In the genomic region with DNA sequence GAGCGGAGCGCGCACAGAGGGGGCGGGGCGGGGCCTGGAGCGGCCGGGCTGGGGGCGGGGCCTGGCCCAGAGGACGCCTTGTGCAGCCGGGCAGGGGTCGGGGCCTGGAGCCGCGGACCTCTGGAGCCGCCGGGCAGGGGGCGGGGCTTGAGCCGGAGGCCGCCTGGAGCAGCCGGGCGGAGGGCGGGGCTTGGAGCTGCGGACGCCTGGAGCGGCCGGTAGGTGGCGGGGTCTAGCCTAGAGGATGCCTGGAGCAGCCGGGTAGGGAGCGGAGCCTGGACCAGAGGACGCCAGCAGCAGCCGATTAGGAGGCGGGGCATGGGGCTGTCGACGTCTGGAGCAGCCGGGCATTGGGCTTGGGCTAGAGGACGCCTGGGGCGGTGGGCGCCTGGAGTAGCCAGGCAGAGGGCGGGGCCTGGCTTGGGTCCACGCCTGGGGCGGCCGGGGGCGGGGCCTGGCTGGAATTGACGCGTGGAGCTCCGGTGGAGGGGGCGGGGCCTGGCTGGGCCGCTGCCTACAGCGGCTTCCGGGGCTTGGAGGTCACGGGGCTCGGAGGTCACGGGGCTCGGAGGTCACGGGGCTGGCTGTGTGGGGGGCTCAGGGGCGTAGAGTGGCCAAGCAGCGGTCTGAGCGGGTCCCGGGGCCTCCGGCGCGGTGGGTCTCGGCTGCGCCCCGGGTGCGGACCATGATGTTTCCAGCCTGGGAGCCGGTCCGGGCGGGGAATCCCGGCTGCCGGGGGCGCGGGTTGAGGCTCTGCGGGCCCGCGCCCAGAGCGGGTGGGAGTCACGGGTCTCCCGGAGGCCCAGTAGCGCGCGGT, we compare ENCODE assay signal across 8 cellular contexts. TPM values are rescaled to one million over a fixed set of nuclear protein-coding genes. Genes with fewer than 3 reads are reported as not detected.
DNase-seq lines count a peak whose midpoint lies in the region; ATAC-seq and TF ChIP-seq lines count a peak whose summit lies in the region.

A gene (minus strand): TSS at position 13 of the 817 bp plus-strand sequence. CDS start 135 bp downstream, outside the sequence.

- TF ChIP-seq POLR2A in GM15510 (IDR thresholded peaks at IDR 0.05; ENCODE audit: borderline replicate concordance, extremely low read depth, insufficient read length) = peak; percentile 69
- peak; percentile 15 for TF ChIP-seq POLR2A in prostate gland (IDR thresholded peaks at IDR 0.05)

- under 1% methylated on average over 55 of the region's 81 CpGs for WGBS in prostate gland
- under 1% methylated on average over 81 of the region's 81 CpGs for WGBS in urinary bladder

- H3K27ac ChIP-seq in left ventricle myocardium inferior (replicated peaks) (peak within 1 kb of the TSS; percentile 100), prostate gland (peak within 1 kb of the TSS; percentile 97 to 99), urinary bladder (ENCODE audit: low read depth) (peak within 1 kb of the TSS; percentile 99)

- no peaks in the 10 kb centered on the region for H3K27me3 ChIP-seq in left ventricle myocardium inferior (ENCODE audit: low read depth)
- H3K27me3 ChIP-seq in prostate gland (replicated peaks; ENCODE audit: insufficient read depth) = no peaks in the 10 kb centered on the region

- TF ChIP-seq CTCF in left ventricle myocardium inferior (IDR thresholded peaks at IDR 0.05; ENCODE audit: borderline replicate concordance) (peak; percentile 94), prostate gland (IDR thresholded peaks at IDR 0.05) (peak; percentile 85 to 99 (median 95))

- H3K9me3 ChIP-seq in left ventricle myocardium inferior (replicated peaks) (no peaks in the 10 kb centered on the region), prostate gland (no peaks in the 10 kb centered on the region)

- H3K9me3 Mint-ChIP-seq in T-helper 1 cell treated with Interleukin-12 subunit alpha and Interleukin-12 subunit beta and Interleukin-4 antibody, amounts not matched to agents 30 μg/mL and 1 μg/mL, for 36 hours = no peaks in the 10 kb centered on the region

- peaks cover 39% of the 10 kb centered on the region for H3K4me1 Mint-ChIP-seq in T-helper 1 cell treated with Interleukin-12 subunit alpha and Interleukin-12 subunit beta and Interleukin-4 antibody, amounts not matched to agents 30 μg/mL and 1 μg/mL, for 36 hours (ENCODE audit: low read depth)

- peak within 1 kb of the TSS; percentile 95 for H3K4me3 ChIP-seq in left ventricle myocardium inferior
- H3K4me3 ChIP-seq in prostate gland = peak within 1 kb of the TSS; percentile 92 to 98
- H3K4me3 ChIP-seq in urinary bladder (ENCODE audit: low read depth, low read length) = peak within 1 kb of the TSS; percentile 76

- no peaks in the 10 kb centered on the region for H3K36me3 ChIP-seq in left ventricle myocardium inferior
- H3K36me3 ChIP-seq in prostate gland = no peaks in the 10 kb centered on the region
- no peaks in the 10 kb centered on the region for H3K36me3 ChIP-seq in urinary bladder (ENCODE audit: insufficient read depth)

- peaks cover 16% of the 10 kb centered on the region for H3K36me3 Mint-ChIP-seq in T-helper 1 cell treated with Interleukin-12 subunit alpha and Interleukin-12 subunit beta and Interleukin-4 antibody, amounts not matched to agents 30 μg/mL and 1 μg/mL, for 36 hours (ENCODE audit: low read depth)

- intact Hi-C loops in left ventricle myocardium inferior (cut with micrococcal nuclease) (loop anchor here (5.0 kb wide), 1 partner anchor 132 kb away; no protein-coding TSS in a partner anchor), prostate gland (cut with DNase I) (loop anchor here (2.0 to 10.0 kb wide), 5 partner anchors 98 to 300 kb away; no protein-coding TSS in a partner anchor)

- H3K27me3 Mint-ChIP-seq in T-helper 1 cell treated with Interleukin-12 subunit alpha and Interleukin-12 subunit beta and Interleukin-4 antibody, amounts not matched to agents 30 μg/mL and 1 μg/mL, for 36 hours (ENCODE audit: low read depth) = no peaks in the 10 kb centered on the region

- peak; percentile 96 for DNase-seq in NCI-H1694 (lab: John Stamatoyannopoulos, UW)
- DNase-seq in amniotic stem cell (lab: John Stamatoyannopoulos, UW) = peak; percentile 98
- DNase-seq in left ventricle myocardium inferior = peak; percentile 99
- DNase-seq in prostate gland (ENCODE audit: low spot score) = peak; percentile 98

- H3K4me1 ChIP-seq in left ventricle myocardium inferior (peaks cover 68% of the 10 kb centered on the region), prostate gland (replicated peaks) (peaks cover 14% of the 10 kb centered on the region), urinary bladder (ENCODE audit: insufficient read depth) (peaks cover 3% of the 10 kb centered on the region)

- ATAC-seq in HG02885 (IDR thresholded peaks at IDR 0.05; ENCODE audit: poor library complexity, unreplicated experiment) = peak; percentile 74

- peak within 1 kb of the TSS; percentile 95 for H3K27ac Mint-ChIP-seq in T-helper 1 cell treated with Interleukin-12 subunit alpha and Interleukin-12 subunit beta and Interleukin-4 antibody, amounts not matched to agents 30 μg/mL and 1 μg/mL, for 36 hours

- H3K4me3 Mint-ChIP-seq in T-helper 1 cell treated with Interleukin-12 subunit alpha and Interleukin-12 subunit beta and Interleukin-4 antibody, amounts not matched to agents 30 μg/mL and 1 μg/mL, for 36 hours = peak within 1 kb of the TSS; percentile 86

RNA-seq across cellular contexts. Expression of the gene that starts here (rescaled TPM):
- total RNA-seq in left ventricle myocardium inferior (45.9 TPM), prostate gland (100 to 1,000 TPM in 1 of 2 donors, 10 to 100 TPM in 1; 99.9 to 155 TPM), urinary bladder (324 TPM)
- 73.7 TPM for polyA plus RNA-seq in urinary bladder

Comparison
In these comparisons a context has a peak if more than half of its experiments do, and no peak if none do; other contexts are left out.
1. Peak in every context shown above with its lines: DNase-seq, ATAC-seq, H3K4me3 ChIP-seq and H3K27ac ChIP-seq.